In the genomic region with DNA sequence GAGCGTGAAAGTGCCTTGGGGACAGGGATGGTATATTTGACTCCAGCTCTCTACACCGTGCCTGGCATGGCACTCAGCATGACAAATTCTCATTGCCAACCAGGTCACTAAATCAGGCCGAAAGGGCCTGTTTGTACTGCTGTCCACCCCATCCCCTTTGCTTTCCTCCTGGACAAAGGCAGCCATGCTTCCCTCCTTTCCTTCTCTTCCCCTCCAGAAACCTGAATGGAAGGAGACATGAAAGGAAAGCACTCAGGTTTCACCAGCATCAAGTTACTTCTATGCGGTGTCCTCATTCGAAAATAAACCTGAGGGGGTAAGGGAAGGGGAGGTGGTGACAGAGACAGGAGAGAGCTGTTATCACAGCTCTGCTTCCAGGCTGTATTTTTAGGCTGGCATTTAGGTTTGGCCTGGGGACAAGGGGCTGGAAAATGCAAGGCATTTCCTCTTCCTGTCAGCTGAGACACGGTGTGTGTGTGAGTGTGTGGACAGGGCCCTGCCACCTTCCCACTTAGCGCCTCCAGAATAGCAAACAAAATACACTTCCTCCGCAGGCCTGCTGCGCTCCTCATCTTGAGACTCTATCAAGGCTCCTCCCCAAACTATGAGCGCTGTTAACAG, we compare ENCODE assay signal across 14 cellular contexts.
DNase-seq lines count a peak whose midpoint lies in the region; ATAC-seq, FAIRE-seq and TF ChIP-seq lines count a peak whose summit lies in the region.
"Had no signal": no experiment of that assay in that cellular context is flagged by ENCODE, and none has a peak within 500 bp of the region (broad histone marks: within the 10 kb centered on the region; RNA-seq: fewer than 3 reads in every experiment).

No MANE protein-coding gene starts in this region.

- H3F3A ChIP-seq in SK-N-SH (replicated peaks; ENCODE audit: insufficient read depth), result peaks cover 3% of the 10 kb centered on the region

- TF ChIP-seq RAD21 in SK-N-SH (IDR thresholded peaks at IDR 0.05; ENCODE audit: low read length) (no peak), HepG2 (CRISPR knock-in tag; IDR thresholded peaks at IDR 0.05) (no peak)

- no peak for TF ChIP-seq POLR2A in HepG2 (IDR thresholded peaks at IDR 0.05; ENCODE audit: insufficient read depth in 1 of 2, low read depth in 2 of 2, low read length in 2 of 2)

- H4K20me1 ChIP-seq in SK-N-SH (ENCODE audit: insufficient read depth), result no peaks in the 10 kb centered on the region
- H4K20me1 ChIP-seq in HepG2 (ENCODE audit: insufficient read depth, low read length), result no peaks in the 10 kb centered on the region

- no peak for FAIRE-seq in HepG2 (lab: Jason Lieb, UNC)

- no peaks in the 10 kb centered on the region for H3K27me3 ChIP-seq in SK-N-SH (ENCODE audit: insufficient read depth)
- no peaks in the 10 kb centered on the region for H3K27me3 ChIP-seq in aorta (ENCODE audit: control insufficient read depth in 1 of 2, insufficient read depth in 2 of 2, low read length in 1 of 2)
- H3K27me3 ChIP-seq in HepG2 (ENCODE audit: control insufficient read depth in 1 of 2, insufficient read depth in 2 of 2, low read length in 2 of 2), result peaks cover 0 to 13% of the 10 kb centered on the region in 2 experiments; a peak in 2 of 5 replicates
- H3K27me3 ChIP-seq: body of pancreas had no signal

- BruUV-seq in HepG2 (replicated peaks; lab: Mats Ljungman, UMichigan), result no TSS peak

- no peaks in the 10 kb centered on the region for H3K27me3 Mint-ChIP-seq in chondrocyte (ENCODE audit: low read depth)
- peaks cover 27% of the 10 kb centered on the region for H3K27me3 Mint-ChIP-seq in activated CD4-positive, alpha-beta T cell treated with anti-CD3 and anti-CD28 coated beads, Interleukin-2, amount 10 ng/mL, durations not matched to agents 24 days and 14 days

- in situ Hi-C loops in HepG2 (cut with HindIII; ENCODE audit: extremely low pct_ligation_motif_present, low pct_unique_long_range_greater_than_20kb), result no loop called here

- POLR2A ChIA-PET in SK-N-SH (lab: Yijun Ruan, JAX), result no interaction called here
- POLR2A ChIA-PET in HepG2 (lab: Yijun Ruan, JAX), result no interaction called here

- H2AFZ ChIP-seq in SK-N-SH (ENCODE audit: low read depth), result no peak overlapping the region
- H2AFZ ChIP-seq in HepG2 (ENCODE audit: low read length), result no peak overlapping the region

- peaks cover 16% of the 10 kb centered on the region for H3K9me3 Mint-ChIP-seq in chondrocyte (ENCODE audit: low read depth)
- no peaks in the 10 kb centered on the region for H3K9me3 Mint-ChIP-seq in activated CD4-positive, alpha-beta T cell treated with anti-CD3 and anti-CD28 coated beads, Interleukin-2, amount 10 ng/mL, durations not matched to agents 24 days and 14 days
- H3K9me3 Mint-ChIP-seq: memory B cell had no signal

- H3K4me3 ChIP-seq in SK-N-SH (ENCODE audit: low read depth in 2 of 2, low read length in 1 of 2) (no peak overlapping the region), aorta (ENCODE audit: low read length in 2 of 2) (no peak overlapping the region), HepG2 (replicated peaks in 1 of 3; ENCODE audit: insufficient read depth in 1 of 3, low read depth in 2 of 3, low read length in 3 of 3) (no peak overlapping the region)
- H3K4me3 ChIP-seq: body of pancreas, skin epidermis had no signal

- H3K4me2 ChIP-seq in SK-N-SH (no peak overlapping the region; the same call in 1 of the 2 replicates), HepG2 (ENCODE audit: low read depth, low read length) (no peak overlapping the region)

- no peak for TF ChIP-seq CTCF in SK-N-SH (IDR thresholded peaks at IDR 0.05)
- TF ChIP-seq CTCF in chondrocyte (IDR thresholded peaks at IDR 0.05), result no peak
- no peak for TF ChIP-seq CTCF in HepG2 (CRISPR knock-in tag; IDR thresholded peaks at IDR 0.05)

- ATAC-seq in SK-N-SH treated with all-trans-retinoic acid at 6 μM for 48 hours (peak; percentile 31; the same call in 1 of the 3 replicates), aorta (ENCODE audit: low FRiP score) (no peak), HepG2 (no peak)
- ATAC-seq: body of pancreas had no signal

- no peak overlapping the region for H3K9ac ChIP-seq in SK-N-SH
- H3K9ac ChIP-seq in HepG2 (ENCODE audit: insufficient read depth, low read depth, low read length), result no peak overlapping the region

- H3K27ac ChIP-seq in SK-N-SH (ENCODE audit: low read depth in 2 of 2, low read length in 1 of 2), result no peak overlapping the region
- peak overlapping the region in 1 of 2 donors; percentile 79 for H3K27ac ChIP-seq in aorta (ENCODE audit: low read depth in 1 of 2, low read length in 2 of 2)
- H3K27ac ChIP-seq in HepG2 (ENCODE audit: extremely low read length, insufficient read depth, low read length), result no peak overlapping the region
- H3K27ac ChIP-seq: body of pancreas, skin epidermis had no signal

- CTCF ChIA-PET in SK-N-SH (lab: Yijun Ruan, JAX), result interaction anchor here (0.9 to 19.0 kb wide), 5 partner anchors 8 to 244 kb away, joined by 3 to 571 read pairs (median 3); no protein-coding TSS in a partner anchor
- CTCF ChIA-PET in HepG2 (lab: Yijun Ruan, JAX; ENCODE audit: low intra/inter-chr PET ratio, low total read pairs), result no interaction called here

- H3K36me3 ChIP-seq in SK-N-SH (replicated peaks in 1 of 2; ENCODE audit: control insufficient read depth in 1 of 2, insufficient read depth in 2 of 2, low read length in 1 of 2) (no peaks in the 10 kb centered on the region), aorta (ENCODE audit: control insufficient read depth in 1 of 2, insufficient read depth in 2 of 2, low read length in 1 of 2) (no peaks in the 10 kb centered on the region), HepG2 (replicated peaks in 1 of 2; ENCODE audit: control insufficient read depth in 1 of 2, insufficient read depth in 2 of 2, low read length in 2 of 2) (no peaks in the 10 kb centered on the region)

- WGBS in SK-N-SH (ENCODE audit: low lambda C conversion rate), result 65% methylated on average over 10 of the region's 10 CpGs
- WGBS in aorta, 2 donors, result 17 to 18% methylated on average over 10 of the region's 10 CpGs
- 31% methylated on average over 6 of the region's 10 CpGs for WGBS in HepG2 (ENCODE audit: low lambda C conversion rate)

- DNase-seq in SK-N-SH, result no peak
- DNase-seq in chondrocyte (ENCODE audit: low spot score), result no peak
- DNase-seq in islet precursor cell, result peak; percentile 77
- peak; percentile 84 to 87 for DNase-seq in aorta
- DNase-seq in HepG2 (ENCODE audit: low spot score), result no peak
- no peak for DNase-seq in MV-4-11 (lab: John Stamatoyannopoulos, UW)
- DNase-seq in activated CD4-positive, alpha-beta T cell treated with anti-CD3 and anti-CD28 coated beads, Interleukin-2, amount 10 ng/mL, durations not matched to agents 24 days and 14 days, result no peak
- DNase-seq: activated T-cell treated with anti-CD3 and anti-CD28 coated beads for 4 hours, AML-193, body of pancreas, NCI-H1092 treated with DMSO at 0.1 percent for 48 hours had no signal

- no peak for TF ChIP-seq EP300 in SK-N-SH (IDR thresholded peaks at IDR 0.05; ENCODE audit: borderline replicate concordance in 1 of 2, low read depth in 1 of 2, low read length in 1 of 2)
- TF ChIP-seq EP300 in HepG2 (IDR thresholded peaks at IDR 0.05; ENCODE audit: low read depth in 2 of 2, low read length in 2 of 2), result no peak
- no peak for TF ChIP-seq EP300 in HepG2 (CRISPR knock-in tag; IDR thresholded peaks at IDR 0.05; ENCODE audit: borderline replicate concordance)

- no peaks in the 10 kb centered on the region for H3K79me2 ChIP-seq in SK-N-SH (ENCODE audit: insufficient read depth)
- no peaks in the 10 kb centered on the region for H3K79me2 ChIP-seq in HepG2 (ENCODE audit: insufficient read depth, low read length)

- H3K36me3 Mint-ChIP-seq in chondrocyte (ENCODE audit: low read depth), result peaks cover 9% of the 10 kb centered on the region
- no peaks in the 10 kb centered on the region for H3K36me3 Mint-ChIP-seq in activated CD4-positive, alpha-beta T cell treated with anti-CD3 and anti-CD28 coated beads, Interleukin-2, amount 10 ng/mL, durations not matched to agents 24 days and 14 days (ENCODE audit: low read depth)
- H3K36me3 Mint-ChIP-seq: memory B cell had no signal

- H3K4me3 Mint-ChIP-seq in chondrocyte (ENCODE audit: unreplicated experiment), result no peak overlapping the region
- no peak overlapping the region for H3K4me3 Mint-ChIP-seq in activated CD4-positive, alpha-beta T cell treated with anti-CD3 and anti-CD28 coated beads, Interleukin-2, amount 10 ng/mL, durations not matched to agents 24 days and 14 days
- H3K4me3 Mint-ChIP-seq: memory B cell had no signal

- H3K4me1 Mint-ChIP-seq in chondrocyte (ENCODE audit: low read depth), result peaks cover 29% of the 10 kb centered on the region
- H3K4me1 Mint-ChIP-seq in activated CD4-positive, alpha-beta T cell treated with anti-CD3 and anti-CD28 coated beads, Interleukin-2, amount 10 ng/mL, durations not matched to agents 24 days and 14 days, result no peaks in the 10 kb centered on the region
- H3K4me1 Mint-ChIP-seq: memory B cell had no signal

- no peaks in the 10 kb centered on the region for H3K9me3 ChIP-seq in SK-N-SH
- no peaks in the 10 kb centered on the region for H3K9me3 ChIP-seq in aorta (ENCODE audit: control insufficient read depth, low read length)
- H3K9me3 ChIP-seq in HepG2 (ENCODE audit: low read length), result peaks cover 6% of the 10 kb centered on the region; the same call in 1 of the 2 replicates
- H3K9me3 ChIP-seq: body of pancreas had no signal

- H3K27ac Mint-ChIP-seq in chondrocyte (ENCODE audit: unreplicated experiment), result peak overlapping the region; percentile 69
- no peak overlapping the region for H3K27ac Mint-ChIP-seq in activated CD4-positive, alpha-beta T cell treated with anti-CD3 and anti-CD28 coated beads, Interleukin-2, amount 10 ng/mL, durations not matched to agents 24 days and 14 days
- H3K27ac Mint-ChIP-seq: memory B cell had no signal

- no peaks in the 10 kb centered on the region for H3K9me2 ChIP-seq in SK-N-SH

- intact Hi-C loops in aorta (cut with DNase I) (no loop called here), HepG2 (cut with micrococcal nuclease; ENCODE audit: unreplicated experiment) (no loop called here)
- intact Hi-C loops in activated CD4-positive, alpha-beta T cell treated with anti-CD3 and anti-CD28 coated beads, Interleukin-2, amount 10 ng/mL, durations not matched to agents 24 days and 14 days (cut with micrococcal nuclease), result no loop called here

- H3K4me1 ChIP-seq in SK-N-SH (ENCODE audit: control insufficient read depth in 1 of 2, insufficient read depth in 2 of 2, low read depth in 1 of 2, low read length in 1 of 2) (no peaks in the 10 kb centered on the region; a peak in 1 of 4 replicates), aorta (ENCODE audit: control insufficient read depth in 1 of 2, insufficient read depth in 2 of 2, low read length in 2 of 2) (no peaks in the 10 kb centered on the region), HepG2 (ENCODE audit: insufficient read depth, low read length) (no peaks in the 10 kb centered on the region)
- H3K4me1 ChIP-seq: body of pancreas had no signal

TF ChIP-seq in SK-N-SH treated with all-trans-retinoic acid at 6 μM for 48 hours, 23 proteins besides CTCF, POLR2A, EP300 and RAD21:
- TF ChIP-seq ZC3H10 (CRISPR knock-in tag; IDR thresholded peaks at IDR 0.05) (no peak), ZFP3 (CRISPR knock-in tag; IDR thresholded peaks at IDR 0.05) (no peak)

TF ChIP-seq in SK-N-SH, 30 proteins besides CTCF, POLR2A, EP300 and RAD21 (continues in another document):
- TF ChIP-seq FOXM1 (IDR thresholded peaks at IDR 0.05; ENCODE audit: low read depth), result no peak

Comparison
In these comparisons a context has a peak if more than half of its experiments do, and no peak if none do; other contexts are left out.
1. DNase-seq: peak in islet precursor cell (single experiment) and aorta (2 of 2); none in SK-N-SH (single experiment), chondrocyte (single experiment), HepG2 (single experiment), MV-4-11 (single experiment) and activated CD4-positive, alpha-beta T cell treated with anti-CD3 and anti-CD28 coated beads, Interleukin-2, amount 10 ng/mL, durations not matched to agents 24 days and 14 days (single experiment).